ENCODE assay signal across 8 cellular contexts in genomic region chr5:57173318-57174127, GRCh38. TPM values are rescaled to one million over a fixed set of nuclear protein-coding genes. Genes with fewer than 3 reads are reported as not detected.
DNase-seq lines count a peak whose midpoint lies in the region; ATAC-seq and TF ChIP-seq lines count a peak whose summit lies in the region.

TSS of gene GPBP1 (plus strand) at chr5:57174059. CDS start at chr5:57214131, 40,072 bp downstream.

- ATAC-seq in GM21529 (IDR thresholded peaks at IDR 0.05; ENCODE audit: unreplicated experiment): peak; percentile 64
- ATAC-seq in mucosa of descending colon: peak; percentile 91

- no peaks in the 10 kb centered on the region for H3K9me3 ChIP-seq in mucosa of descending colon

- no peaks in the 10 kb centered on the region for H3K36me3 ChIP-seq in mucosa of descending colon (ENCODE audit: low read depth)

- DNase-seq in DMS 273 treated with DMSO at 0.1 percent for 48 hours (lab: John Stamatoyannopoulos, UW): peak; percentile 98
- peak; percentile 92 for DNase-seq in OCI-M2 (lab: John Stamatoyannopoulos, UW; ENCODE audit: unreplicated experiment)
- peak; percentile 97 for DNase-seq in activated T-cell treated with anti-CD3 and anti-CD28 coated beads for 4 hours
- DNase-seq in epithelial cell of esophagus (ENCODE audit: low read depth): peak; percentile 99
- DNase-seq in mucosa of descending colon: peak; percentile 98
- DNase-seq in stimulated activated CD8-positive, alpha-beta memory T cell treated with anti-CD3 and anti-CD28 coated beads, Interleukin-4, amount 100 ng/mL, for 24 hours (ENCODE audit: low read depth): peak; percentile 95

- peak within 1 kb of the TSS; percentile 81 for H3K4me3 ChIP-seq in epithelial cell of esophagus (ENCODE audit: low read length)
- peak within 1 kb of the TSS; percentile 71 for H3K4me3 ChIP-seq in mucosa of descending colon

- peak within 1 kb of the TSS; percentile 91 to 100 (median 99) for H3K27ac Mint-ChIP-seq in IgD-negative memory B cell

- peaks cover 22% of the 10 kb centered on the region for H3K4me1 ChIP-seq in mucosa of descending colon (ENCODE audit: low read depth)

- no peak for TF ChIP-seq CTCF in epithelial cell of esophagus (IDR thresholded peaks at IDR 0.05; ENCODE audit: insufficient read depth, low read depth, low read length, missing control alignments)
- no peak for TF ChIP-seq CTCF in mucosa of descending colon (IDR thresholded peaks at IDR 0.05)

- H3K4me3 Mint-ChIP-seq in IgD-negative memory B cell: peak within 1 kb of the TSS; percentile 82 to 100 (median 100)

- intact Hi-C loops in mucosa of descending colon (cut with DNase I, micrococcal nuclease): no loop called here

- H3K36me3 Mint-ChIP-seq in IgD-negative memory B cell: peaks cover 3% of the 10 kb centered on the region

- H3K4me1 Mint-ChIP-seq in IgD-negative memory B cell: peaks cover 22 to 34% (median 27%) of the 10 kb centered on the region in 3 donors

- no peaks in the 10 kb centered on the region for H3K9me3 Mint-ChIP-seq in IgD-negative memory B cell

- H3K27me3 Mint-ChIP-seq in IgD-negative memory B cell: no peaks in the 10 kb centered on the region

RNA-seq across cellular contexts. Expression of gene GPBP1, which starts in this region (rescaled TPM):
- 83.3 TPM for polyA plus RNA-seq in IgD-negative memory B cell
- total RNA-seq in mucosa of descending colon: 10 to 100 TPM; 59.8 to 75.3 (median 74.0) TPM

Comparison
In these comparisons a context has a peak if more than half of its experiments do, and no peak if none do; other contexts are left out.
1. Peak in every context shown above with its lines: DNase-seq, ATAC-seq and H3K4me3 ChIP-seq.